Comparison of ENCODE assay signal across 1 cellular context in genomic region chr1:167374014-167374413, GRCh38.
TF ChIP-seq lines count a peak whose summit lies in the region.

No MANE protein-coding gene starts in this region.

TF ChIP-seq in H1, 55 proteins besides CTCF, POLR2A, EP300 and RAD21:
- TF ChIP-seq SAP30 (IDR thresholded peaks at IDR 0.05; ENCODE audit: insufficient read depth, insufficient replicate concordance, low read length), result no peak
- TF ChIP-seq HDAC2 (IDR thresholded peaks at IDR 0.05; ENCODE audit: borderline replicate concordance in 1 of 2, low read depth in 2 of 2, low read length in 2 of 2), result no peak
- TF ChIP-seq SIRT6 (IDR thresholded peaks at IDR 0.05; ENCODE audit: low read length), result no peak
- no peak for TF ChIP-seq SUZ12 (IDR thresholded peaks at IDR 0.05; ENCODE audit: low read length)
- TF ChIP-seq CEBPB (IDR thresholded peaks at IDR 0.05; ENCODE audit: low read depth, low read length), result no peak
- TF ChIP-seq TEAD4 (IDR thresholded peaks at IDR 0.05; ENCODE audit: low read depth, low read length), result no peak
- no peak for TF ChIP-seq FOSL1 (IDR thresholded peaks at IDR 0.05; ENCODE audit: insufficient read depth, low read depth, low read length)
- TF ChIP-seq TAF7 (optimal IDR thresholded peaks at IDR 0.05; ENCODE audit: borderline replicate concordance, low read depth, low read length), result no peak
- no peak for TF ChIP-seq MAFK (IDR thresholded peaks at IDR 0.05; ENCODE audit: low read depth, low read length)
